13 cellular contexts compared by ENCODE assay signal in the genomic region with DNA sequence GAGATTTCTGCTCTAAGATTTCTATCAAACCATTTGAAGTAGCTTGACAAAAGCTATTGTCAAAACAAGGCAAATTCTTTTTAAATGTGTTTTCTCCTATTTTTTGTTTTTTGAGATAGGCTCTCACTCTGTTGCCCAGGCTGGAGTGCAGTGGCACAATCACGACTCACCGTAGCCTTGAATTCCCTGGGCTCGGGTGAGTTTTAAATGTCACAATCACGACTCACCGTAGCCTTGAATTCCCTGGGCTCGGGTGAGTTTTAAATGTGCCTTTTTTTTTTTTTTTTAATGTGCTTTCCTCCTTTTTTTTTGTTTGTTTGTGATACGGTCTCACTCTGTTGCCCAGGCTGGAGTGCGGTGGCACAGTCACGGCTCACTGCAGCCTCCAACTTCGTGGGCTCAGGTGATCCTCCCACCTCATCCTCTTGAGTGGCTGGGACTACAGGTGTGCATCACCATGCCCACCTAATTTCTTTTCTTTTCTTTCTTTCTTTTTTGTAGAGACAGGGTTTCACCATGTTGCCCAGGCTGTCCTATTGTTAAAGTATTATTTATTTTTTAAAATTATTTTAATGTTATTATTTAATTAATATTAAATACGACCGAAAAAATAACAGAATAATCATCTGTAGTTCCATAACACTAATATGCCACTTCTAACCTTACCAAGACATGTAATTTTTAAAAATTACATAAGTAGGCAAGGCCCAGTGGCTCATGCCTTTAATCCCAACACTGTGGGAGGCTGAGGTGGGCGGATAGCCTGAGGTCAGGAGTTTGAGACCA.
"Had no signal": no experiment of that assay in that cellular context is flagged by ENCODE, and none has a peak within 500 bp of the region (broad histone marks: within the 10 kb centered on the region; RNA-seq: fewer than 3 reads in every experiment).

No MANE protein-coding gene starts in this region.

- H3K4me1 Mint-ChIP-seq: activated naive CD4-positive, alpha-beta T cell treated with anti-CD3 and anti-CD28 coated beads, Interleukin-2, amount 10 ng/mL, durations not matched to agents 7 days and 5 days; activated T-helper 17 cell treated with anti-CD3 and anti-CD28 coated beads, Interleukin-2, amount 50 U/mL, for 72 hours; neural crest cell had no signal

- DNase-seq: activated CD4-positive, alpha-beta T cell treated with anti-CD3 and anti-CD28 coated beads for 36 hours; activated CD8-positive, alpha-beta T cell treated with anti-CD3 and anti-CD28 coated beads for 36 hours; activated naive CD4-positive, alpha-beta T cell treated with anti-CD3 and anti-CD28 coated beads, Interleukin-2, amount 10 ng/mL, durations not matched to agents 7 days and 5 days; effector memory CD4-positive, alpha-beta T cell; head of caudate nucleus; mesenchymal stem cell; sigmoid colon; stimulated activated naive CD4-positive, alpha-beta T cell; T-helper 9 cell had no signal

- ATAC-seq: activated CD4-positive, alpha-beta T cell treated with anti-CD3 and anti-CD28 coated beads for 36 hours; activated CD8-positive, alpha-beta T cell treated with anti-CD3 and anti-CD28 coated beads for 36 hours; activated T-helper 17 cell treated with anti-CD3 and anti-CD28 coated beads, Interleukin-2, amount 50 U/mL, for 72 hours; left lobe of liver had no signal

- H3K27ac Mint-ChIP-seq: activated CD4-positive, alpha-beta T cell treated with anti-CD3 and anti-CD28 coated beads for 36 hours; activated CD8-positive, alpha-beta T cell treated with anti-CD3 and anti-CD28 coated beads for 36 hours; activated naive CD4-positive, alpha-beta T cell treated with anti-CD3 and anti-CD28 coated beads, Interleukin-2, amount 10 ng/mL, durations not matched to agents 7 days and 5 days; activated T-helper 17 cell treated with anti-CD3 and anti-CD28 coated beads, Interleukin-2, amount 50 U/mL, for 72 hours had no signal

- H3K4me3 Mint-ChIP-seq: activated CD4-positive, alpha-beta T cell treated with anti-CD3 and anti-CD28 coated beads for 36 hours; activated CD8-positive, alpha-beta T cell treated with anti-CD3 and anti-CD28 coated beads for 36 hours; activated naive CD4-positive, alpha-beta T cell treated with anti-CD3 and anti-CD28 coated beads, Interleukin-2, amount 10 ng/mL, durations not matched to agents 7 days and 5 days; activated T-helper 17 cell treated with anti-CD3 and anti-CD28 coated beads, Interleukin-2, amount 50 U/mL, for 72 hours; neural crest cell had no signal

- H3K9me3 Mint-ChIP-seq: activated CD8-positive, alpha-beta T cell treated with anti-CD3 and anti-CD28 coated beads for 36 hours; activated naive CD4-positive, alpha-beta T cell treated with anti-CD3 and anti-CD28 coated beads, Interleukin-2, amount 10 ng/mL, durations not matched to agents 7 days and 5 days; activated T-helper 17 cell treated with anti-CD3 and anti-CD28 coated beads, Interleukin-2, amount 50 U/mL, for 72 hours; neural crest cell had no signal

- H3K36me3 ChIP-seq: sigmoid colon, suprapubic skin had no signal

- H3K9me3 ChIP-seq: sigmoid colon, suprapubic skin had no signal

- H3K4me3 ChIP-seq: sigmoid colon, suprapubic skin had no signal

- H3K36me3 Mint-ChIP-seq: activated naive CD4-positive, alpha-beta T cell treated with anti-CD3 and anti-CD28 coated beads, Interleukin-2, amount 10 ng/mL, durations not matched to agents 7 days and 5 days had no signal

- H3K27me3 Mint-ChIP-seq: activated CD4-positive, alpha-beta T cell treated with anti-CD3 and anti-CD28 coated beads for 36 hours; activated CD8-positive, alpha-beta T cell treated with anti-CD3 and anti-CD28 coated beads for 36 hours; activated T-helper 17 cell treated with anti-CD3 and anti-CD28 coated beads, Interleukin-2, amount 50 U/mL, for 72 hours had no signal

- H3K27ac ChIP-seq: sigmoid colon, suprapubic skin had no signal

- H3K27me3 ChIP-seq: sigmoid colon, suprapubic skin had no signal
